In genomic region chr1:168083456-168084325, GRCh38 we compare ENCODE assay signal across 18 cellular contexts.
"Had no signal": no experiment of that assay in that cellular context is flagged by ENCODE, and none has a peak within 500 bp of the region (broad histone marks: within the 10 kb centered on the region; RNA-seq: fewer than 3 reads in every experiment).

No MANE protein-coding gene starts in this region.

- H3K36me3 ChIP-seq: ovary had no signal

- H3K27me3 Mint-ChIP-seq: activated CD8-positive, alpha-beta memory T cell treated with anti-CD3 and anti-CD28 coated beads, Interleukin-2, amount 10 ng/mL, durations not matched to agents 7 days and 5 days; brain; stimulated activated naive B cell treated with anti-CD40 and anti-IgM and Interleukin-4, amounts not matched to agents 10 μg/mL and 1 μg/mL and 100 μg/mL, for 72 hours had no signal

- H3K27me3 ChIP-seq: esophagus squamous epithelium, ovary, tibial nerve had no signal

- H3K9me3 ChIP-seq: esophagus squamous epithelium, ovary, tibial nerve had no signal

- H3K9me3 Mint-ChIP-seq: activated T-cell treated with anti-CD3 and anti-CD28 coated beads, Interleukin-2, amount 50 U/mL, for 4 hours; brain; neural crest cell; stimulated activated naive B cell treated with anti-CD40 and anti-IgM and Interleukin-4, amounts not matched to agents 10 μg/mL and 1 μg/mL and 100 μg/mL, for 72 hours had no signal

- H3K36me3 Mint-ChIP-seq: activated CD8-positive, alpha-beta memory T cell treated with anti-CD3 and anti-CD28 coated beads, Interleukin-2, amount 10 ng/mL, durations not matched to agents 7 days and 5 days; activated naive CD8-positive, alpha-beta T cell had no signal

- DNase-seq: activated CD4-positive, alpha-beta T cell treated with anti-CD3 and anti-CD28 coated beads, Interleukin-2, amount 50 U/mL, for 4 hours; activated CD8-positive, alpha-beta memory T cell treated with anti-CD3 and anti-CD28 coated beads, Interleukin-2, amount 10 ng/mL, durations not matched to agents 7 days and 5 days; activated effector memory CD4-positive, alpha-beta T cell treated with Interleukin-2 at 50 U/mL for 16 hours; activated T-cell treated with anti-CD3 and anti-CD28 coated beads, Interleukin-2, amount 50 U/mL, for 4 hours; amniotic stem cell; central memory CD4-positive, alpha-beta T cell; cortex of kidney; effector CD4-positive, alpha-beta T cell; esophagus squamous epithelium; glutamatergic neuron; kidney glomerular epithelial cell; ovary; stimulated activated CD4-positive, alpha-beta T cell treated with anti-CD3 and anti-CD28 coated beads, Interleukin-4, amount 100 ng/mL, for 1 hour; stimulated activated naive B cell treated with anti-CD40 and anti-IgM and Interleukin-4, amounts not matched to agents 10 μg/mL and 1 μg/mL and 100 μg/mL, for 72 hours had no signal

- H3K4me3 Mint-ChIP-seq: activated CD8-positive, alpha-beta memory T cell treated with anti-CD3 and anti-CD28 coated beads, Interleukin-2, amount 10 ng/mL, durations not matched to agents 7 days and 5 days; activated naive CD8-positive, alpha-beta T cell; activated T-cell treated with anti-CD3 and anti-CD28 coated beads, Interleukin-2, amount 50 U/mL, for 4 hours; brain; neural crest cell; stimulated activated naive B cell treated with anti-CD40 and anti-IgM and Interleukin-4, amounts not matched to agents 10 μg/mL and 1 μg/mL and 100 μg/mL, for 72 hours had no signal

- H3K4me3 ChIP-seq: esophagus squamous epithelium, ovary, tibial nerve had no signal

- H3K27ac Mint-ChIP-seq: activated CD8-positive, alpha-beta memory T cell treated with anti-CD3 and anti-CD28 coated beads, Interleukin-2, amount 10 ng/mL, durations not matched to agents 7 days and 5 days; activated naive CD8-positive, alpha-beta T cell had no signal

- H3K27ac ChIP-seq: ovary had no signal
